In the genomic region with DNA sequence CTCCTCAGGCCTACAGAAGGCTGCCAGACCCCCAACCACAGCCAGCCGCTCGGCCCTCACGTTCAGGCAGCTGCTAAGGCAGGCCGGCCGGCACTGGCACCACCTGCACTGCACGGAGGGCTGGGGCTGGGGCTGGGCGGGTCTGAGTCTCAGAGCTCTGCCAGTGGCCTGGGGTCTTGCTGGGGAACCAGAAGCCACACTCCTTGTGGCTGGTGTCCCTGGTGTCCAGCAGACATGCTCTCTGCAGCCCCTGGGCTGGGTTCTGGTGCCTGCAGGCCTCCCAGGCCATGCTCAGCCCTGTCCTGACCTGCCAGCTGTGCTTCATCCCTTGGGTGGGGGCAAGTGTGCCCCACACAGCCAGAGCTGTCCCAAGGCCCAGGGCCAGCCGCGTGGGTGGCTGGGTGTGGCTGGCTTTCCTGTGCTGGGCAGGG, we compare ENCODE assay signal across 1 cellular context.
TF ChIP-seq lines count a peak whose summit lies in the region.

No MANE protein-coding gene starts in this region.

TF ChIP-seq in IMR-90, 13 proteins besides CTCF, POLR2A, EP300 and RAD21:
- TF ChIP-seq, protein P1, sequence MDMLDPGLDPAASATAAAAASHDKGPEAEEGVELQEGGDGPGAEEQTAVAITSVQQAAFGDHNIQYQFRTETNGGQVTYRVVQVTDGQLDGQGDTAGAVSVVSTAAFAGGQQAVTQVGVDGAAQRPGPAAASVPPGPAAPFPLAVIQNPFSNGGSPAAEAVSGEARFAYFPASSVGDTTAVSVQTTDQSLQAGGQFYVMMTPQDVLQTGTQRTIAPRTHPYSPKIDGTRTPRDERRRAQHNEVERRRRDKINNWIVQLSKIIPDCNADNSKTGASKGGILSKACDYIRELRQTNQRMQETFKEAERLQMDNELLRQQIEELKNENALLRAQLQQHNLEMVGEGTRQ (IDR thresholded peaks at IDR 0.05; ENCODE audit: low read depth, low read length), result no peak
- TF ChIP-seq NFE2L2 (IDR thresholded peaks at IDR 0.05; ENCODE audit: low read depth, low read length) (no peak), BHLHE40 (IDR thresholded peaks at IDR 0.05; ENCODE audit: low read depth, low read length) (no peak), MAZ (IDR thresholded peaks at IDR 0.05; ENCODE audit: borderline replicate concordance, low read depth, low read length) (no peak), MAFK (IDR thresholded peaks at IDR 0.05; ENCODE audit: low read depth, low read length) (no peak), RCOR1 (IDR thresholded peaks at IDR 0.05; ENCODE audit: insufficient replicate concordance, low read length) (no peak), MXI1 (IDR thresholded peaks at IDR 0.05; ENCODE audit: borderline replicate concordance, low read depth, low read length) (no peak), RFX5 (IDR thresholded peaks at IDR 0.05; ENCODE audit: low read depth, low read length) (no peak), CEBPB (IDR thresholded peaks at IDR 0.05; ENCODE audit: low read depth, low read length) (no peak), CHD1 (IDR thresholded peaks at IDR 0.05; ENCODE audit: low read depth, low read length) (no peak), SMC3 (IDR thresholded peaks at IDR 0.05; ENCODE audit: low read depth, low read length) (no peak), FOS (IDR thresholded peaks at IDR 0.05; ENCODE audit: low read depth, low read length) (no peak)
- TF ChIP-seq, protein P2, sequence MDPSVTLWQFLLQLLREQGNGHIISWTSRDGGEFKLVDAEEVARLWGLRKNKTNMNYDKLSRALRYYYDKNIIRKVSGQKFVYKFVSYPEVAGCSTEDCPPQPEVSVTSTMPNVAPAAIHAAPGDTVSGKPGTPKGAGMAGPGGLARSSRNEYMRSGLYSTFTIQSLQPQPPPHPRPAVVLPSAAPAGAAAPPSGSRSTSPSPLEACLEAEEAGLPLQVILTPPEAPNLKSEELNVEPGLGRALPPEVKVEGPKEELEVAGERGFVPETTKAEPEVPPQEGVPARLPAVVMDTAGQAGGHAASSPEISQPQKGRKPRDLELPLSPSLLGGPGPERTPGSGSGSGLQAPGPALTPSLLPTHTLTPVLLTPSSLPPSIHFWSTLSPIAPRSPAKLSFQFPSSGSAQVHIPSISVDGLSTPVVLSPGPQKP (IDR thresholded peaks at IDR 0.05; ENCODE audit: borderline replicate concordance, low read depth, low read length), result no peak
TF ChIP-seq in IMR-90: peak in this region for 0.
